8 cellular contexts compared by ENCODE assay signal in the genomic region with DNA sequence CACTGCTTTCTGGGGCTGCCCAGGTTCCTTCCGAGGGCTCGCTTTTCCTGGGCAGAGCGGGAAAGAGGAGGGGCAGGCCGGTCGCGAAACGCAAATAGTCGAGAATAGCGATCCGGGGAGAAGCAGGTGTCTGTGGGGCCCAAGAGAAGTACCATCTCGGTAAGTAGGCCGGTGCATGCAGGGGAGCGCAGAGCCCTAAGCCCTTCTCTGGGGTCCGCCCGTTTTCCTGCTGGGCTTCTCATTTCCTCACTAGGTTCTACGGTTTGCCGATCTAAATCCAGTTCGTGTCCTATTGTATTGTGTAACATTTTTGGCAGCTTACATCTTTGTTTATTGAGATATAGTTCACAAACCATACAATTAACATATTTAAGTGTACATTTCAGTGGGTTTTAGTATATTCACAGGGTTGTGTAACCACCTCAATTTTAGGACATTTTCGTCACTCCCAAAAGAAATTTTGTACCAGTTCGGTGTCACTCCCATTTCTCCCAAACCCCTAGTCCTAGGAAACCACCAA. TPM values are rescaled to one million over a fixed set of nuclear protein-coding genes. Genes with fewer than 3 reads are reported as not detected.
DNase-seq lines count a peak whose midpoint lies in the region; ATAC-seq and TF ChIP-seq lines count a peak whose summit lies in the region.

No MANE protein-coding gene starts in this region.

- H3K9me3 ChIP-seq in HAP-1: no peaks in the 10 kb centered on the region
- no peaks in the 10 kb centered on the region for H3K9me3 ChIP-seq in SJSA1 (replicated peaks)
- H3K9me3 ChIP-seq in ectodermal cell (ENCODE audit: control insufficient read depth, low read length): no peaks in the 10 kb centered on the region
- no peaks in the 10 kb centered on the region for H3K9me3 ChIP-seq in mesodermal cell (ENCODE audit: control insufficient read depth, low read length)
- H3K9me3 ChIP-seq in transverse colon: no peaks in the 10 kb centered on the region

- H3K4me3 Mint-ChIP-seq in CD14-positive monocyte: peak overlapping the region; percentile 96 to 98

- no peak for TF ChIP-seq EP300 in transverse colon (IDR thresholded peaks at IDR 0.05; ENCODE audit: low read depth)

- H3K27me3 Mint-ChIP-seq in CD14-positive monocyte (ENCODE audit: low read depth in 3 of 3): peaks cover 0 to 4% (median 0%) of the 10 kb centered on the region in 3 donors

- intact Hi-C loops in CD14-positive monocyte (cut with micrococcal nuclease) (loop anchor here (2.0 to 10.0 kb wide), 3 partner anchors 17 to 725 kb away; partner anchors contain the start of genes B2M (in 1 of the 2) and PATL2 (in 1 of the 2)), transverse colon (cut with DNase I; ENCODE audit: low total_unique reads) (no loop called here)

- 12% methylated on average over 19 of the region's 20 CpGs for WGBS in ectodermal cell, 2 experiments
- 6 to 8% methylated on average over 5 to 15 of the region's 20 CpGs for WGBS in mesodermal cell (ENCODE audit: insufficient coverage in 2 of 2), 2 experiments
- WGBS in transverse colon (ENCODE audit: low coverage in 1 of 2), 2 donors: 2 to 40% methylated on average over 2 to 20 of the region's 20 CpGs

- ATAC-seq in HG02763 (IDR thresholded peaks at IDR 0.05; ENCODE audit: unreplicated experiment) (no peak), HG03521 (IDR thresholded peaks at IDR 0.05; ENCODE audit: unreplicated experiment) (no peak)

- DNase-seq in CD14-positive monocyte (ENCODE audit: low spot score) (no peak), HAP-1 (ENCODE audit: low spot score in 2 of 2) (peak; percentile 27 to 46), SJSA1 (ENCODE audit: low read depth in 1 of 2, low spot score in 2 of 2) (no peak), transverse colon (peak; percentile 63)

- H3K36me3 ChIP-seq in HAP-1 (replicated peaks) (peaks cover 10% of the 10 kb centered on the region), SJSA1 (no peaks in the 10 kb centered on the region), ectodermal cell (ENCODE audit: control insufficient read depth, insufficient read depth, low read length) (no peaks in the 10 kb centered on the region), mesodermal cell (ENCODE audit: control insufficient read depth, insufficient read depth, low read length) (no peaks in the 10 kb centered on the region), transverse colon (no peaks in the 10 kb centered on the region)

- in situ Hi-C loops in HAP-1 (cut with MboI; ENCODE audit: low sequenced_read_pairs) (no loop called here), transverse colon (cut with MboI; ENCODE audit: low pct_ligation_motif_present in 1 of 4, low pct_unique_long_range_greater_than_20kb in 1 of 4, low sequenced_read_pairs in 3 of 4) (no loop called here)

- H3K9me3 Mint-ChIP-seq in CD14-positive monocyte: peaks cover 0 to 3% (median 0%) of the 10 kb centered on the region in 7 donors

- peaks cover 58% of the 10 kb centered on the region for H3K4me1 Mint-ChIP-seq in CD14-positive monocyte

- peak overlapping the region; percentile 77 for H3K27ac ChIP-seq in SJSA1
- H3K27ac ChIP-seq in ectodermal cell (ENCODE audit: insufficient read depth, low read depth, low read length, poor library complexity, severe bottlenecking): peak overlapping the region; percentile 20
- peak overlapping the region; percentile 94 for H3K27ac ChIP-seq in mesodermal cell (ENCODE audit: low read depth, low read length, severe bottlenecking)
- H3K27ac ChIP-seq in transverse colon: peak overlapping the region; percentile 98 to 99 (median 98)

- H3K36me3 Mint-ChIP-seq in CD14-positive monocyte: peaks cover 8 to 16% of the 10 kb centered on the region in 2 donors

- H3K27ac Mint-ChIP-seq in CD14-positive monocyte: peak overlapping the region; percentile 99 to 100 (median 100)

- TF ChIP-seq CTCF in CD14-positive monocyte (IDR thresholded peaks at IDR 0.05) (no peak), transverse colon (IDR thresholded peaks at IDR 0.05) (no peak)

- H3K4me3 ChIP-seq in HAP-1: peak overlapping the region; percentile 61
- H3K4me3 ChIP-seq in SJSA1: peak overlapping the region; percentile 51
- H3K4me3 ChIP-seq in ectodermal cell (ENCODE audit: insufficient read depth, low read depth, low read length): peak overlapping the region; percentile 56
- peak overlapping the region; percentile 63 for H3K4me3 ChIP-seq in mesodermal cell (ENCODE audit: extremely low read depth, insufficient read depth, low read length, poor library complexity, severe bottlenecking)
- peak overlapping the region; percentile 56 to 89 (median 70) for H3K4me3 ChIP-seq in transverse colon

- no peak for TF ChIP-seq POLR2A in transverse colon (IDR thresholded peaks at IDR 0.05)

- H3K27me3 ChIP-seq in HAP-1 (ENCODE audit: low read depth): no peaks in the 10 kb centered on the region
- H3K27me3 ChIP-seq in SJSA1 (replicated peaks): no peaks in the 10 kb centered on the region
- H3K27me3 ChIP-seq in ectodermal cell (ENCODE audit: control insufficient read depth, insufficient read depth, low read length, poor library complexity, severe bottlenecking): peaks cover 24% of the 10 kb centered on the region
- H3K27me3 ChIP-seq in transverse colon: no peaks in the 10 kb centered on the region

- H3K4me1 ChIP-seq in HAP-1: peaks cover 8% of the 10 kb centered on the region
- H3K4me1 ChIP-seq in SJSA1 (replicated peaks): peaks cover 29% of the 10 kb centered on the region
- no peaks in the 10 kb centered on the region for H3K4me1 ChIP-seq in ectodermal cell (ENCODE audit: control insufficient read depth, insufficient read depth, low read length)
- H3K4me1 ChIP-seq in mesodermal cell (ENCODE audit: control insufficient read depth, insufficient read depth, low read length, poor library complexity, severe bottlenecking): peaks cover 7% of the 10 kb centered on the region
- H3K4me1 ChIP-seq in transverse colon: peaks cover 12 to 57% (median 29%) of the 10 kb centered on the region in 4 donors

RNA-seq across cellular contexts. Expression of gene TRIM69, which starts 6.9 kb away (rescaled TPM):
- 10 to 100 TPM; 15.8 to 18.2 TPM for polyA plus RNA-seq in CD14-positive monocyte
- 9.1 and 10.9 TPM in 2 replicates for total RNA-seq in SJSA1 (2014; rRNA removed; shearing (Covaris generic))
- 2.2 TPM for polyA plus RNA-seq in ectodermal cell (2013, experiment 1 of 4)
- 0.69 TPM for polyA plus RNA-seq in ectodermal cell (2013, experiment 2 of 4)
- polyA plus RNA-seq in ectodermal cell (2013, experiment 3 of 4): 1.5 TPM
- polyA plus RNA-seq in ectodermal cell (2013, experiment 4 of 4): 2.0 TPM
- polyA plus RNA-seq in mesodermal cell (2013, experiment 1 of 2): 7.9 TPM
- polyA plus RNA-seq in mesodermal cell (2013, experiment 2 of 2): 7.2 TPM
- total RNA-seq in transverse colon: 10 to 100 TPM in 3 of 4 donors, 1 to 10 TPM in 1; 5.6 to 17.3 (median 13.7) TPM

RNA-seq across cellular contexts. Expression of gene B2M, which starts 18.1 kb away (rescaled TPM):
- over 10,000 TPM; 28,259 to 28,278 TPM for polyA plus RNA-seq in CD14-positive monocyte
- total RNA-seq in SJSA1 (2014; rRNA removed; shearing (Covaris generic)): 7,277 and 7,743 TPM in 2 replicates
- 91.0 TPM for polyA plus RNA-seq in ectodermal cell (2013, experiment 1 of 4)
- polyA plus RNA-seq in ectodermal cell (2013, experiment 2 of 4): 82.7 TPM
- polyA plus RNA-seq in ectodermal cell (2013, experiment 3 of 4): 91.9 TPM
- 93.9 TPM for polyA plus RNA-seq in ectodermal cell (2013, experiment 4 of 4)
- polyA plus RNA-seq in mesodermal cell (2013, experiment 1 of 2): 403 TPM
- 433 TPM for polyA plus RNA-seq in mesodermal cell (2013, experiment 2 of 2)
- total RNA-seq in transverse colon: 1,000 to 10,000 TPM; 1,352 to 7,131 (median 5,706) TPM

RNA-seq across cellular contexts. Expression of gene PATL2, which starts 18.3 kb away (rescaled TPM):
- polyA plus RNA-seq in CD14-positive monocyte: 1 to 10 TPM; 1.8 to 1.9 TPM
- 0.19 and 0.29 TPM in 2 replicates for total RNA-seq in SJSA1 (2014; rRNA removed; shearing (Covaris generic))
- 0.57 TPM for polyA plus RNA-seq in ectodermal cell (2013, experiment 1 of 4)
- polyA plus RNA-seq in ectodermal cell (2013, experiment 2 of 4): 0.36 TPM
- 0.27 TPM for polyA plus RNA-seq in ectodermal cell (2013, experiment 3 of 4)
- polyA plus RNA-seq in ectodermal cell (2013, experiment 4 of 4): 0.57 TPM
- not detected for polyA plus RNA-seq in mesodermal cell (2013, experiment 1 of 2)
- polyA plus RNA-seq in mesodermal cell (2013, experiment 2 of 2): not detected
- 10 to 100 TPM in 1 of 4 donors, 1 to 10 TPM in 3; 3.0 to 40.0 (median 4.4) TPM for total RNA-seq in transverse colon

Comparison
In these comparisons a context has a peak if more than half of its experiments do, and no peak if none do; other contexts are left out.
1. DNase-seq: peak in HAP-1 (2 of 2) and transverse colon (single experiment); none in CD14-positive monocyte (single experiment) and SJSA1 (0 of 2).
2. H3K27ac ChIP-seq: peak in every context shown above with its lines; median percentile 98 in transverse colon; 94 in mesodermal cell; 77 in SJSA1; 20 in ectodermal cell.
3. Peak in every context shown above with its lines, with median percentiles within 50 percentile points of each other: H3K4me3 ChIP-seq.